Comparison of ENCODE assay signal across 1 cellular context in genomic region chr10:78639629-78640028, GRCh38.
TF ChIP-seq lines count a peak whose summit lies in the region.

No MANE protein-coding gene starts in this region.

TF ChIP-seq in HepG2, 621 proteins besides CTCF, POLR2A, EP300 and RAD21 (continued from another document and continues in another):
- TF ChIP-seq ARID3A (IDR thresholded peaks at IDR 0.05; ENCODE audit: low read depth, low read length) (no peak), ATF5 (CRISPR knock-in tag; IDR thresholded peaks at IDR 0.05; ENCODE audit: low read depth) (no peak), ZNF644 (CRISPR knock-in tag; IDR thresholded peaks at IDR 0.05; ENCODE audit: low read depth) (0 out of 2 replicates have a peak, but pooled peaks have one; percentile 14), PREB (CRISPR knock-in tag; IDR thresholded peaks at IDR 0.05) (no peak), ZNF264 (CRISPR knock-in tag; IDR thresholded peaks at IDR 0.05) (no peak), BCL3 (CRISPR knock-in tag; IDR thresholded peaks at IDR 0.05) (no peak), SYNCRIP (IDR thresholded peaks at IDR 0.05; ENCODE audit: insufficient read depth, low read depth, low read length) (no peak), ZNF143 (CRISPR knock-in tag; IDR thresholded peaks at IDR 0.05) (no peak), HDAC6 (IDR thresholded peaks at IDR 0.05; ENCODE audit: low read depth, low read length) (no peak), ELF3 (CRISPR knock-in tag; IDR thresholded peaks at IDR 0.05) (no peak), ELK4 (CRISPR knock-in tag; IDR thresholded peaks at IDR 0.05; ENCODE audit: borderline replicate concordance) (no peak), MZF1 (CRISPR knock-in tag; IDR thresholded peaks at IDR 0.05; ENCODE audit: borderline replicate concordance) (no peak), PRMT3 (CRISPR knock-in tag; IDR thresholded peaks at IDR 0.05; ENCODE audit: borderline replicate concordance, low read depth) (no peak), U2AF2 (IDR thresholded peaks at IDR 0.05; ENCODE audit: low read depth, low read length) (no peak), ZNF597 (CRISPR knock-in tag; IDR thresholded peaks at IDR 0.05) (no peak), ZNF318 (CRISPR knock-in tag; IDR thresholded peaks at IDR 0.05) (no peak), RFX5 (IDR thresholded peaks at IDR 0.05; ENCODE audit: low read depth, low read length) (no peak), MXI1 (IDR thresholded peaks at IDR 0.05; ENCODE audit: borderline replicate concordance, low read depth, low read length) (no peak), KAT7 (CRISPR knock-in tag; IDR thresholded peaks at IDR 0.05; ENCODE audit: borderline replicate concordance) (no peak), TGIF2 (CRISPR knock-in tag; IDR thresholded peaks at IDR 0.05) (no peak), ZFP36L2 (CRISPR knock-in tag; IDR thresholded peaks at IDR 0.05) (no peak), GMEB2 (CRISPR knock-in tag; IDR thresholded peaks at IDR 0.05; ENCODE audit: low read depth) (no peak), GABPA (IDR thresholded peaks at IDR 0.05; ENCODE audit: low read depth, low read length) (no peak), GABPA (CRISPR knock-in tag; IDR thresholded peaks at IDR 0.05; ENCODE audit: low read depth) (no peak), FOXP4 (CRISPR knock-in tag; IDR thresholded peaks at IDR 0.05) (peak; percentile 21; the same call in 1 of the 2 replicates), ZNF256 (CRISPR knock-in tag; conservative IDR thresholded peaks at IDR 0.05) (no peak), FOXA3 (CRISPR knock-in tag; IDR thresholded peaks at IDR 0.05) (no peak), HDAC1 (CRISPR knock-in tag; IDR thresholded peaks at IDR 0.05) (0 out of 2 replicates have a peak, but pooled peaks have one; percentile 30), SP5 (CRISPR knock-in tag; IDR thresholded peaks at IDR 0.05; ENCODE audit: borderline replicate concordance, low read depth) (no peak), TIGD3 (CRISPR knock-in tag; IDR thresholded peaks at IDR 0.05; ENCODE audit: borderline replicate concordance) (no peak), ATF2 (CRISPR knock-in tag; IDR thresholded peaks at IDR 0.05) (0 out of 2 replicates have a peak, but pooled peaks have one; percentile 21), REPIN1 (CRISPR knock-in tag; IDR thresholded peaks at IDR 0.05; ENCODE audit: borderline replicate concordance, low read depth) (no peak), CREB3 (CRISPR knock-in tag; IDR thresholded peaks at IDR 0.05) (no peak)
